Comparison of ENCODE assay signal across 19 cellular contexts in genomic region chr4:7222521-7222920, GRCh38. TPM values are rescaled to one million over a fixed set of nuclear protein-coding genes. Genes with fewer than 3 reads are reported as not detected.
DNase-seq lines count a peak whose midpoint lies in the region; ATAC-seq, FAIRE-seq and TF ChIP-seq lines count a peak whose summit lies in the region.
"Had no signal": no experiment of that assay in that cellular context is flagged by ENCODE, and none has a peak within 500 bp of the region (broad histone marks: within the 10 kb centered on the region; RNA-seq: fewer than 3 reads in every experiment).

No MANE protein-coding gene starts in this region.

- no peaks in the 10 kb centered on the region for H3K36me3 ChIP-seq in right atrium auricular region
- no peaks in the 10 kb centered on the region for H3K36me3 ChIP-seq in astrocyte (ENCODE audit: insufficient read depth, low read length)
- H3K36me3 ChIP-seq: BLaER1 had no signal

- peaks cover 44% of the 10 kb centered on the region for H4K20me1 ChIP-seq in astrocyte (ENCODE audit: insufficient read depth, low read length)
- H4K20me1 ChIP-seq: BLaER1 had no signal

- H3K36me3 Mint-ChIP-seq in astrocyte (ENCODE audit: low read depth, unreplicated experiment) (no peaks in the 10 kb centered on the region), neural crest cell (ENCODE audit: low read depth) (no peaks in the 10 kb centered on the region)
- H3K36me3 Mint-ChIP-seq: CD8-positive, alpha-beta memory T cell had no signal

- intact Hi-C loops in Right ventricle myocardium superior (cut with DNase I): no loop called here

- no peak overlapping the region for H3K4me3 ChIP-seq in right atrium auricular region
- no peak overlapping the region for H3K4me3 ChIP-seq in astrocyte (ENCODE audit: insufficient read depth, low read depth, low read length)
- H3K4me3 ChIP-seq: BLaER1, GM12878 had no signal

- H3K27ac ChIP-seq in right atrium auricular region (no peak overlapping the region), astrocyte (ENCODE audit: low read depth, low read length) (no peak overlapping the region)
- H3K27ac ChIP-seq: BLaER1 had no signal

- TF ChIP-seq CTCF in right atrium auricular region (IDR thresholded peaks at IDR 0.05): no peak
- TF ChIP-seq CTCF in astrocyte (IDR thresholded peaks at IDR 0.05; ENCODE audit: insufficient read depth, low read depth, low read length): no peak
- TF ChIP-seq CTCF in neural crest cell (conservative IDR thresholded peaks at IDR 0.05): no peak

- peaks cover 25% of the 10 kb centered on the region for H3K79me2 ChIP-seq in astrocyte (ENCODE audit: insufficient read depth, low read length)

- no peak overlapping the region for H3K27ac Mint-ChIP-seq in astrocyte (ENCODE audit: unreplicated experiment)
- H3K27ac Mint-ChIP-seq in neural crest cell (ENCODE audit: unreplicated experiment): peak overlapping the region; percentile 24
- H3K27ac Mint-ChIP-seq: CD8-positive, alpha-beta memory T cell had no signal

- H3K27me3 ChIP-seq in right atrium auricular region (no peaks in the 10 kb centered on the region), astrocyte (ENCODE audit: insufficient read depth, low read length) (no peaks in the 10 kb centered on the region)
- H3K27me3 ChIP-seq: BLaER1 had no signal

- H3K9ac ChIP-seq in astrocyte (ENCODE audit: low read length): no peak overlapping the region
- H3K9ac ChIP-seq: BLaER1 had no signal

- no peak overlapping the region for H3K4me2 ChIP-seq in astrocyte (ENCODE audit: low read length)
- H3K4me2 ChIP-seq: BLaER1 had no signal

- no peaks in the 10 kb centered on the region for H3K9me3 ChIP-seq in right atrium auricular region
- no peaks in the 10 kb centered on the region for H3K9me3 ChIP-seq in astrocyte (ENCODE audit: insufficient read depth, low read depth, low read length)
- H3K9me3 ChIP-seq: BLaER1 had no signal

- peaks cover 31% of the 10 kb centered on the region for H3K4me1 Mint-ChIP-seq in astrocyte (ENCODE audit: low read depth, unreplicated experiment)
- H3K4me1 Mint-ChIP-seq in neural crest cell: peaks cover 10% of the 10 kb centered on the region
- H3K4me1 Mint-ChIP-seq: CD8-positive, alpha-beta memory T cell had no signal

- no peak for FAIRE-seq in astrocyte (lab: Jason Lieb, UNC)
- FAIRE-seq: GM12878 had no signal

- H2AFZ ChIP-seq in astrocyte (ENCODE audit: low read depth, low read length): no peak overlapping the region

- peaks cover 6% of the 10 kb centered on the region for H3K27me3 Mint-ChIP-seq in astrocyte (ENCODE audit: low read depth, unreplicated experiment)
- no peaks in the 10 kb centered on the region for H3K27me3 Mint-ChIP-seq in neural crest cell (ENCODE audit: low read depth)

- H3K4me1 ChIP-seq in right atrium auricular region (no peaks in the 10 kb centered on the region), astrocyte (ENCODE audit: insufficient read depth, low read length) (peaks cover 6% of the 10 kb centered on the region)

- H3K9me3 Mint-ChIP-seq in astrocyte (ENCODE audit: unreplicated experiment): no peaks in the 10 kb centered on the region
- H3K9me3 Mint-ChIP-seq in neural crest cell: no peaks in the 10 kb centered on the region
- H3K9me3 Mint-ChIP-seq: CD8-positive, alpha-beta memory T cell had no signal

- ATAC-seq in Right ventricle myocardium superior (ENCODE audit: poor library complexity): peak; percentile 42
- ATAC-seq: GM12878 had no signal

- DNase-seq in Right ventricle myocardium superior: no peak
- no peak for DNase-seq in right atrium auricular region (ENCODE audit: low spot score)
- peak; percentile 49 for DNase-seq in astrocyte (ENCODE audit: low read depth)
- DNase-seq in neural crest cell (ENCODE audit: low read depth, low spot score): no peak
- no peak for DNase-seq in OCI-M1 (lab: John Stamatoyannopoulos, UW)
- DNase-seq in NCI-H1694 (lab: John Stamatoyannopoulos, UW): no peak
- DNase-seq in NCI-H146 (lab: John Stamatoyannopoulos, UW): no peak
- DNase-seq: 8988T; CD8-positive, alpha-beta memory T cell; COR-L47; DMS 273 treated with DMSO at 0.1 percent for 48 hours; DMS53; DND-41; EL; GOT3; H7 had no signal

- H3K4me3 Mint-ChIP-seq in astrocyte (ENCODE audit: unreplicated experiment): no peak overlapping the region
- no peak overlapping the region for H3K4me3 Mint-ChIP-seq in neural crest cell
- H3K4me3 Mint-ChIP-seq: CD8-positive, alpha-beta memory T cell had no signal

RNA-seq across cellular contexts. Expression of gene SORCS2, which starts 30.2 kb away (rescaled TPM):
- total RNA-seq in Right ventricle myocardium superior: 1.2 TPM
- 1 to 10 TPM; 1.5 to 1.7 TPM for total RNA-seq in right atrium auricular region
- total RNA-seq in astrocyte: 13.8 and 25.7 TPM in 2 replicates
- 1.1 and 1.2 TPM in 2 replicates for total RNA-seq in neural crest cell
- total RNA-seq: CD8-positive, alpha-beta memory T cell; G401 had no signal
